Comparison of ENCODE assay signal across 1 cellular context in genomic region chr2:119387381-119388129, GRCh38.
TF ChIP-seq lines count a peak whose summit lies in the region.

No MANE protein-coding gene starts in this region.

TF ChIP-seq in HepG2, 621 proteins besides CTCF, POLR2A, EP300 and RAD21 (continued from another document):
- TF ChIP-seq FOXO1 (CRISPR knock-in tag; IDR thresholded peaks at IDR 0.05) (no peak), CREB1 (IDR thresholded peaks at IDR 0.05) (no peak), CREB1 (CRISPR knock-in tag; IDR thresholded peaks at IDR 0.05) (no peak; the same call in 1 of the 2 replicates), GTF3A (CRISPR knock-in tag; conservative IDR thresholded peaks at IDR 0.05) (no peak), KAT2B (IDR thresholded peaks at IDR 0.05; ENCODE audit: borderline replicate concordance, low read depth, low read length) (no peak), KDM2A (CRISPR knock-in tag; IDR thresholded peaks at IDR 0.05; ENCODE audit: borderline replicate concordance, low read depth) (no peak), MLXIP (CRISPR knock-in tag; IDR thresholded peaks at IDR 0.05; ENCODE audit: borderline replicate concordance) (no peak), GLI4 (CRISPR knock-in tag; IDR thresholded peaks at IDR 0.05; ENCODE audit: borderline replicate concordance) (no peak), ATF3 (CRISPR knock-in tag; IDR thresholded peaks at IDR 0.05) (no peak), CENPT (CRISPR knock-in tag; IDR thresholded peaks at IDR 0.05; ENCODE audit: low read depth) (no peak), ZNF644 (CRISPR knock-in tag; IDR thresholded peaks at IDR 0.05; ENCODE audit: low read depth) (0 out of 2 replicates have a peak, but pooled peaks have one; percentile 30), KIAA2018 (CRISPR knock-in tag; IDR thresholded peaks at IDR 0.05; ENCODE audit: borderline replicate concordance) (0 out of 2 replicates have a peak, but pooled peaks have one; percentile 37), CBX2 (IDR thresholded peaks at IDR 0.05; ENCODE audit: low read depth, low read length) (0 out of 2 replicates have a peak, but pooled peaks have one; percentile 7), CBX2 (CRISPR knock-in tag; IDR thresholded peaks at IDR 0.05; ENCODE audit: low read depth) (no peak), ZNF562 (CRISPR knock-in tag; IDR thresholded peaks at IDR 0.05; ENCODE audit: borderline replicate concordance) (no peak), CBX5 (CRISPR knock-in tag; IDR thresholded peaks at IDR 0.05; ENCODE audit: borderline replicate concordance) (no peak), SKI (IDR thresholded peaks at IDR 0.05; ENCODE audit: partially characterized antibody) (no peak), CBFB (CRISPR knock-in tag; IDR thresholded peaks at IDR 0.05) (no peak), ZNF547 (CRISPR knock-in tag; IDR thresholded peaks at IDR 0.05) (no peak), TP53 (CRISPR knock-in tag; conservative IDR thresholded peaks at IDR 0.05) (no peak), CREB3 (CRISPR knock-in tag; IDR thresholded peaks at IDR 0.05) (no peak), HDAC6 (IDR thresholded peaks at IDR 0.05; ENCODE audit: low read depth, low read length) (no peak), NCOA1 (CRISPR knock-in tag; IDR thresholded peaks at IDR 0.05) (no peak), PHF20 (CRISPR knock-in tag; IDR thresholded peaks at IDR 0.05) (no peak), LRRFIP1 (CRISPR knock-in tag; conservative IDR thresholded peaks at IDR 0.05) (no peak), ZNF432 (CRISPR knock-in tag; IDR thresholded peaks at IDR 0.05; ENCODE audit: borderline replicate concordance) (no peak), TAF15 (IDR thresholded peaks at IDR 0.05; ENCODE audit: low read depth, low read length, poor library complexity, severe bottlenecking) (no peak), ZFY (CRISPR knock-in tag; IDR thresholded peaks at IDR 0.05) (no peak), ZC3H13 (CRISPR knock-in tag; IDR thresholded peaks at IDR 0.05) (no peak), SOX6 (IDR thresholded peaks at IDR 0.05) (no peak), SOX6 (CRISPR knock-in tag; IDR thresholded peaks at IDR 0.05) (peak; percentile 21; the same call in 1 of the 2 replicates), FUBP1 (CRISPR knock-in tag; IDR thresholded peaks at IDR 0.05; ENCODE audit: borderline replicate concordance) (no peak), ZNF329 (CRISPR knock-in tag; IDR thresholded peaks at IDR 0.05; ENCODE audit: low read depth) (no peak), CHCHD3 (CRISPR knock-in tag; IDR thresholded peaks at IDR 0.05) (no peak), ZEB1 (IDR thresholded peaks at IDR 0.05; ENCODE audit: insufficient replicate concordance, low read depth) (no peak), ZFX (CRISPR knock-in tag; IDR thresholded peaks at IDR 0.05; ENCODE audit: low read depth) (no peak), SATB2 (CRISPR knock-in tag; IDR thresholded peaks at IDR 0.05) (no peak)
- TF ChIP-seq, protein P1, sequence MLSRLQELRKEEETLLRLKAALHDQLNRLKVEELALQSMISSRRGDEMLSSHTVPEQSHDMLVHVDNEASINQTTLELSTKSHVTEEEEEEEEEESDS (CRISPR knock-in tag; IDR thresholded peaks at IDR 0.05; ENCODE audit: borderline replicate concordance): no peak
- TF ChIP-seq, protein P2, sequence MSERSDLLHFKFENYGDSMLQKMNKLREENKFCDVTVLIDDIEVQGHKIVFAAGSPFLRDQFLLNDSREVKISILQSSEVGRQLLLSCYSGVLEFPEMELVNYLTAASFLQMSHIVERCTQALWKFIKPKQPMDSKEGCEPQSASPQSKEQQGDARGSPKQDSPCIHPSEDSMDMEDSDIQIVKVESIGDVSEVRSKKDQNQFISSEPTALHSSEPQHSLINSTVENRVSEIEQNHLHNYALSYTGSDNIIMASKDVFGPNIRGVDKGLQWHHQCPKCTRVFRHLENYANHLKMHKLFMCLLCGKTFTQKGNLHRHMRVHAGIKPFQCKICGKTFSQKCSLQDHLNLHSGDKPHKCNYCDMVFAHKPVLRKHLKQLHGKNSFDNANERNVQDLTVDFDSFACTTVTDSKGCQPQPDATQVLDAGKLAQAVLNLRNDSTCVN (CRISPR knock-in tag; IDR thresholded peaks at IDR 0.05; ENCODE audit: borderline replicate concordance): no peak
- TF ChIP-seq, protein P3, sequence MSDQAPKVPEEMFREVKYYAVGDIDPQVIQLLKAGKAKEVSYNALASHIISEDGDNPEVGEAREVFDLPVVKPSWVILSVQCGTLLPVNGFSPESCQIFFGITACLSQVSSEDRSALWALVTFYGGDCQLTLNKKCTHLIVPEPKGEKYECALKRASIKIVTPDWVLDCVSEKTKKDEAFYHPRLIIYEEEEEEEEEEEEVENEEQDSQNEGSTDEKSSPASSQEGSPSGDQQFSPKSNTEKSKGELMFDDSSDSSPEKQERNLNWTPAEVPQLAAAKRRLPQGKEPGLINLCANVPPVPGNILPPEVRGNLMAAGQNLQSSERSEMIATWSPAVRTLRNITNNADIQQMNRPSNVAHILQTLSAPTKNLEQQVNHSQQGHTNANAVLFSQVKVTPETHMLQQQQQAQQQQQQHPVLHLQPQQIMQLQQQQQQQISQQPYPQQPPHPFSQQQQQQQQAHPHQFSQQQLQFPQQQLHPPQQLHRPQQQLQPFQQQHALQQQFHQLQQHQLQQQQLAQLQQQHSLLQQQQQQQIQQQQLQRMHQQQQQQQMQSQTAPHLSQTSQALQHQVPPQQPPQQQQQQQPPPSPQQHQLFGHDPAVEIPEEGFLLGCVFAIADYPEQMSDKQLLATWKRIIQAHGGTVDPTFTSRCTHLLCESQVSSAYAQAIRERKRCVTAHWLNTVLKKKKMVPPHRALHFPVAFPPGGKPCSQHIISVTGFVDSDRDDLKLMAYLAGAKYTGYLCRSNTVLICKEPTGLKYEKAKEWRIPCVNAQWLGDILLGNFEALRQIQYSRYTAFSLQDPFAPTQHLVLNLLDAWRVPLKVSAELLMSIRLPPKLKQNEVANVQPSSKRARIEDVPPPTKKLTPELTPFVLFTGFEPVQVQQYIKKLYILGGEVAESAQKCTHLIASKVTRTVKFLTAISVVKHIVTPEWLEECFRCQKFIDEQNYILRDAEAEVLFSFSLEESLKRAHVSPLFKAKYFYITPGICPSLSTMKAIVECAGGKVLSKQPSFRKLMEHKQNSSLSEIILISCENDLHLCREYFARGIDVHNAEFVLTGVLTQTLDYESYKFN (CRISPR knock-in tag; conservative IDR thresholded peaks at IDR 0.05): 0 out of 2 replicates have a peak, but pooled peaks have one; percentile 41
